In the genomic region with DNA sequence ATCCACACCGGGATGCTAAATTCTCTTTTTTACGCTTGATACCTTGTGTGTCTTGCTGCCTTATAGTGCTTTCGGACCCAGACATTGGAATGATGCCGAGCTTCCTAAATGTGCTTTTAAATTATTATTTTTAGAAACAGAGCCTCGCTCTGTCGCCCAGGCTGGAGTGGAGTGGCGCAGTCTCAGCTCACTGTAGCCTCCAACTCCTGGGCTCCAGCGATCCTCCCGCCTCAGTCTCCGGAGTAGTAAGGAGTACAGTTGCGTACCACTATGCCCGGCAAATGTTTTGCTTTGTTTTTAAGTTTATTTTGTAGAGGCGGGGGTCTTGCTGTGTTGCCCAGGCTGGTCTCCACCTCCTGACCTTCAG, we compare ENCODE assay signal across 1 cellular context.
TF ChIP-seq lines count a peak whose summit lies in the region.

No MANE protein-coding gene starts in this region.

TF ChIP-seq in endothelial cell of umbilical vein, 7 proteins besides CTCF, POLR2A, EP300 and RAD21 (continued from another document):
- TF ChIP-seq, protein P1, sequence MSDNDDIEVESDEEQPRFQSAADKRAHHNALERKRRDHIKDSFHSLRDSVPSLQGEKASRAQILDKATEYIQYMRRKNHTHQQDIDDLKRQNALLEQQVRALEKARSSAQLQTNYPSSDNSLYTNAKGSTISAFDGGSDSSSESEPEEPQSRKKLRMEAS (IDR thresholded peaks at IDR 0.05; ENCODE audit: insufficient read depth, insufficient read length): no peak
- TF ChIP-seq FOS (IDR thresholded peaks at IDR 0.05; ENCODE audit: borderline replicate concordance, insufficient read depth, low read length) (no peak), EZH2 (IDR thresholded peaks at IDR 0.05; ENCODE audit: borderline replicate concordance, low read depth, low read length, severe bottlenecking) (no peak), POLR2AphosphoS5 (IDR thresholded peaks at IDR 0.05; ENCODE audit: insufficient read depth, low read depth, low read length) (no peak), JUN (IDR thresholded peaks at IDR 0.05; ENCODE audit: borderline replicate concordance, insufficient read depth, insufficient read length, low read depth) (no peak), GATA2 (IDR thresholded peaks at IDR 0.05; ENCODE audit: insufficient read depth, insufficient read length, low read depth, low read length) (no peak)
